Comparison of ENCODE assay signal across 10 cellular contexts in the genomic region with DNA sequence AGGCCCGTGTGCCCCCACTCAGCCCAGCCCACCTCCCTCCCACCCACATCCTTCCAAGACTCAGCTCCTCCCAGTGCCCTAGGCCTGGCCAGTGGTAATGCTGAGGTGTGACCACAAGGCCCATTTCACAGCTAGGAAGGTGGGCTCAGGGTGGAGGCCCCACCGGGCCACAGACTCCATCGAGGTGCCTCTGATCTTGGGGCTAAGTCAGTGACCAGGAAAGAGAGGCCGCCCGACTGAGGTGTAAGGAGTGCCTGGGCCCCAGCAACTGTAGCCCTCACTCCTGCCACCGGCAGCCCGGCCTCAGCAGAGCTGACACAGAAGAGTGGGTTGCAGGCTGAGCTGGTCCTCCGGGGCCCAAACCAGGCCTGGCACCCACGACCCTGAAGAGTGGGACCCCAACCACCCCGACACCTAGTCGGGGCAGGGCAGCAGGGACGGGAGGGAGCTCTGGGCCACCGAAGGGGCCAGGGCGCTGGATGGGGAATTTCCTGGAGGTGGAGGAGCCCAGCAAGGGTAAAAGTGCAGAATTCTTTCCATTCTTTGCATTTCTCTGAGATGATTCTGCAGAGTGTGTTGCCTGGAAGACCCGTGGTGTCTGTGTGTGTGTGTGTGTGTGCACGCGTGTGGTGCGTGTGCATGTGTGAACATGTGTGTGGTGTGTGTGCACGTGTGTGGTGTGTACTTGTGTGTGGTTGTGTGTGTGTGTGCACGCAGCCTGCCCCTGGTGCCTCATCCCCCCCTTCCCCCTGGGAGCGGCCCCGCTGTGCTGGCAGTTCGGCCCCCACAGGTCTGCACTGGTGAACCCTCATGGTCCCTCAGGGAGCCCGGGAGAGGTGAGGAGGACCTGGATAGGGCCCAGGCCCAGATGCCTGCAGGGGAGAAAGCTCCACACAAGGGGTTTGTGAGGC. TPM values are rescaled to one million over a fixed set of nuclear protein-coding genes. Genes with fewer than 3 reads are reported as not detected.
A peak's percentile ranks its signal among the peaks of the same experiment; 100 is the strongest.
DNase-seq lines count a peak whose midpoint lies in the region; ATAC-seq and TF ChIP-seq lines count a peak whose summit lies in the region.
"Had no signal": no experiment of that assay in that cellular context is flagged by ENCODE, and none has a peak within 500 bp of the region (broad histone marks: within the 10 kb centered on the region; RNA-seq: fewer than 3 reads in every experiment).

No MANE protein-coding gene starts in this region.

- H3K4me3 ChIP-seq in RWPE2 (ENCODE audit: severe bottlenecking) (no peak overlapping the region), fibroblast of the aortic adventitia (ENCODE audit: low read depth, low read length) (no peak overlapping the region), retinal pigment epithelial cell (ENCODE audit: low read length) (no peak overlapping the region), heart left ventricle (no peak overlapping the region)

- H3K4me1 ChIP-seq in RWPE2 (ENCODE audit: insufficient read depth, poor library complexity, severe bottlenecking) (peaks cover 45% of the 10 kb centered on the region), heart left ventricle (peaks cover 10 to 51% (median 31%) of the 10 kb centered on the region in 12 donors)

- H3K9me3 ChIP-seq in RWPE2 (ENCODE audit: severe bottlenecking): no peaks in the 10 kb centered on the region
- H3K9me3 ChIP-seq in heart left ventricle: no peaks in the 10 kb centered on the region

- BruUV-seq in Calu3 (replicated peaks; lab: Mats Ljungman, UMichigan): no TSS peak

- peak; percentile 46 for ATAC-seq in RWPE2 (ENCODE audit: low read depth)
- ATAC-seq in heart left ventricle: no peak
- ATAC-seq in GM21528 (IDR thresholded peaks at IDR 0.05; ENCODE audit: low FRiP score, unreplicated experiment): no peak
- ATAC-seq: activated CD8-positive, alpha-beta T cell treated with anti-CD3 and anti-CD28 coated beads for 36 hours had no signal

- DNase-seq in Calu3 (peak; percentile 79), RWPE2 (ENCODE audit: low spot score) (no peak), fibroblast of the aortic adventitia (ENCODE audit: low read depth) (peak; percentile 82), retinal pigment epithelial cell (ENCODE audit: low read depth) (peak; percentile 65), SK-N-DZ (ENCODE audit: low spot score) (no peak), heart left ventricle (no peak), GM13976 (ENCODE audit: low spot score) (no peak)
- DNase-seq: activated CD8-positive, alpha-beta T cell treated with anti-CD3 and anti-CD28 coated beads for 36 hours; effector CD8-positive, alpha-beta T cell had no signal

- no peak for TF ChIP-seq CTCF in Calu3 (IDR thresholded peaks at IDR 0.05; ENCODE audit: unreplicated experiment)
- TF ChIP-seq CTCF in RWPE2 (IDR thresholded peaks at IDR 0.05; ENCODE audit: poor library complexity, severe bottlenecking): no peak
- TF ChIP-seq CTCF in fibroblast of the aortic adventitia (IDR thresholded peaks at IDR 0.05; ENCODE audit: insufficient read depth, low read length): no peak
- no peak for TF ChIP-seq CTCF in retinal pigment epithelial cell (conservative IDR thresholded peaks at IDR 0.05; ENCODE audit: low read depth, low read length)
- no peak for TF ChIP-seq CTCF in heart left ventricle (IDR thresholded peaks at IDR 0.05)
- TF ChIP-seq CTCF in GM13976 (IDR thresholded peaks at IDR 0.05; ENCODE audit: borderline replicate concordance, control extremely low read depth, extremely low read depth, insufficient read depth, missing control alignments): no peak

- H3K9me3 Mint-ChIP-seq in Calu3 (ENCODE audit: low read depth, unreplicated experiment): no peaks in the 10 kb centered on the region
- H3K9me3 Mint-ChIP-seq: activated CD8-positive, alpha-beta T cell treated with anti-CD3 and anti-CD28 coated beads for 36 hours had no signal

- no peaks in the 10 kb centered on the region for H3K27me3 Mint-ChIP-seq in Calu3 (ENCODE audit: unreplicated experiment)
- H3K27me3 Mint-ChIP-seq: activated CD8-positive, alpha-beta T cell treated with anti-CD3 and anti-CD28 coated beads for 36 hours had no signal

- H3K36me3 Mint-ChIP-seq in Calu3 (ENCODE audit: insufficient read depth, unreplicated experiment): peaks cover 68% of the 10 kb centered on the region

- 69 to 88% (median 78%) methylated on average over 18 to 24 of the region's 24 CpGs for WGBS in heart left ventricle, 4 donors

- peak overlapping the region; percentile 93 for H3K27ac Mint-ChIP-seq in Calu3 (ENCODE audit: unreplicated experiment)
- H3K27ac Mint-ChIP-seq: activated CD8-positive, alpha-beta T cell treated with anti-CD3 and anti-CD28 coated beads for 36 hours had no signal

- H3K36me3 ChIP-seq in RWPE2 (ENCODE audit: low read depth): no peaks in the 10 kb centered on the region
- no peaks in the 10 kb centered on the region for H3K36me3 ChIP-seq in heart left ventricle

- H3K27me3 ChIP-seq in RWPE2 (ENCODE audit: insufficient read depth, poor library complexity, severe bottlenecking) (no peaks in the 10 kb centered on the region), heart left ventricle (no peaks in the 10 kb centered on the region)

- peak overlapping the region; percentile 87 for H3K27ac ChIP-seq in RWPE2 (ENCODE audit: poor library complexity, severe bottlenecking)
- no peak overlapping the region for H3K27ac ChIP-seq in heart left ventricle

- in situ Hi-C loops in GM13976 (cut with MboI; ENCODE audit: low sequenced_read_pairs, unreplicated experiment): no loop called here

- intact Hi-C loops in Calu3 (cut with micrococcal nuclease; ENCODE audit: unreplicated experiment) (no loop called here), heart left ventricle (cut with DNase I) (no loop called here)

- peak overlapping the region; percentile 58 for H3K4me3 Mint-ChIP-seq in Calu3 (ENCODE audit: low read depth, unreplicated experiment)
- H3K4me3 Mint-ChIP-seq: activated CD8-positive, alpha-beta T cell treated with anti-CD3 and anti-CD28 coated beads for 36 hours had no signal

- CTCF ChIA-PET in Calu3 (lab: Charles Lee): interaction anchor here (0.9 to 3.7 kb wide), 8 partner anchors 10 to 78 kb away, joined by 3 to 30 read pairs (median 4); a partner anchor contains a TSS

- TF ChIP-seq POLR2A in heart left ventricle (IDR thresholded peaks at IDR 0.05): no peak

- H3K4me1 Mint-ChIP-seq in Calu3 (ENCODE audit: low read depth, unreplicated experiment): peaks cover 13% of the 10 kb centered on the region

RNA-seq across cellular contexts. Expression of a gene that starts 8.3 kb away (rescaled TPM):
- 86.3 and 97.3 TPM in 2 replicates for total RNA-seq in Calu3 (2022)
- 14.1 and 15.2 TPM in 2 replicates for total RNA-seq in fibroblast of the aortic adventitia (ENCODE audit: low replicate concordance)
- polyA plus RNA-seq in SK-N-DZ (2014; cell fraction: cytosol; rRNA removed): 74.5 and 74.6 TPM in 2 replicates
- 113 and 127 TPM in 2 replicates for polyA plus RNA-seq in SK-N-DZ (2014; cell fraction: nucleus; rRNA removed)
- total RNA-seq in heart left ventricle: 100 to 1,000 TPM in 1 of 9 donors, 10 to 100 TPM in 8; 37.7 to 118 (median 51.0) TPM
- polyA plus RNA-seq in heart left ventricle: 10 to 100 TPM; 45.1 to 50.2 TPM

RNA-seq across cellular contexts. Expression of a gene that starts 33.8 kb away (rescaled TPM):
- 57.8 and 64.6 TPM in 2 replicates for total RNA-seq in Calu3 (2022)
- 34.0 and 69.4 TPM in 2 replicates for total RNA-seq in fibroblast of the aortic adventitia (ENCODE audit: low replicate concordance)
- 31.3 and 34.1 TPM in 2 replicates for polyA plus RNA-seq in SK-N-DZ (2014; cell fraction: cytosol; rRNA removed)
- polyA plus RNA-seq in SK-N-DZ (2014; cell fraction: nucleus; rRNA removed): 58.9 and 62.2 TPM in 2 replicates
- 10 to 100 TPM; 16.7 to 36.2 (median 21.6) TPM for total RNA-seq in heart left ventricle
- polyA plus RNA-seq in heart left ventricle: 10 to 100 TPM; 15.0 to 70.3 TPM

RNA-seq across cellular contexts. Expression of a gene that starts 34.0 kb away (rescaled TPM):
- total RNA-seq in Calu3 (2022) (25.4 and 27.0 TPM in 2 replicates), fibroblast of the aortic adventitia (ENCODE audit: low replicate concordance) (8.3 and 19.9 TPM in 2 replicates), heart left ventricle (10 to 100 TPM in 8 of 9 donors, 1 to 10 TPM in 1; 9.8 to 26.8 (median 15.2) TPM)
- 22.9 and 24.2 TPM in 2 replicates for polyA plus RNA-seq in SK-N-DZ (2014; cell fraction: cytosol; rRNA removed)
- polyA plus RNA-seq in SK-N-DZ (2014; cell fraction: nucleus; rRNA removed): 33.4 and 35.5 TPM in 2 replicates
- 10 to 100 TPM in 1 of 2 donors, 1 to 10 TPM in 1; 9.1 to 12.4 TPM for polyA plus RNA-seq in heart left ventricle

Comparison
In these comparisons a context has a peak if more than half of its experiments do, and no peak if none do; other contexts are left out.
1. DNase-seq: peak in Calu3 (single experiment), fibroblast of the aortic adventitia (single experiment) and retinal pigment epithelial cell (single experiment); none in RWPE2 (single experiment), SK-N-DZ (single experiment), heart left ventricle (0 of 5) and GM13976 (single experiment).